15 cellular contexts compared by ENCODE assay signal in genomic region chr5:57194653-57195052, GRCh38. TPM values are rescaled to one million over a fixed set of nuclear protein-coding genes. Genes with fewer than 3 reads are reported as not detected.
A peak's percentile ranks its signal among the peaks of the same experiment; 100 is the strongest.
DNase-seq lines count a peak whose midpoint lies in the region; ATAC-seq lines count a peak whose summit lies in the region.
"Had no signal": no experiment of that assay in that cellular context is flagged by ENCODE, and none has a peak within 500 bp of the region (broad histone marks: within the 10 kb centered on the region; RNA-seq: fewer than 3 reads in every experiment).

No MANE protein-coding gene starts in this region.

- H3K14ac ChIP-seq in neuronal stem cell (ENCODE audit: low read length): no peak overlapping the region

- H3K4me3 ChIP-seq in naive thymus-derived CD4-positive, alpha-beta T cell (ENCODE audit: low read length): no peak overlapping the region
- no peak overlapping the region for H3K4me3 ChIP-seq in neuronal stem cell (ENCODE audit: low read length in 2 of 2)
- H3K4me3 ChIP-seq: BLaER1 treated with 17β-estradiol and CSF1 and Interleukin-3, amounts not matched to agents 10 nM and 100 nM; GM23338 had no signal

- H3K4me1 ChIP-seq in naive thymus-derived CD4-positive, alpha-beta T cell (ENCODE audit: control insufficient read depth in 2 of 2, insufficient read depth in 2 of 2, low read length in 2 of 2): peaks cover 20 to 38% of the 10 kb centered on the region in 2 donors
- no peaks in the 10 kb centered on the region for H3K4me1 ChIP-seq in neuronal stem cell (ENCODE audit: control insufficient read depth in 2 of 2, insufficient read depth in 1 of 2, low read depth in 1 of 2, low read length in 2 of 2)

- no peak overlapping the region for H2BK15ac ChIP-seq in neuronal stem cell (ENCODE audit: low read length)

- H3K4me2 ChIP-seq in neuronal stem cell (ENCODE audit: insufficient read depth, low read length, poor library complexity, severe bottlenecking): no peak overlapping the region
- H3K4me2 ChIP-seq: BLaER1 treated with 17β-estradiol and CSF1 and Interleukin-3, amounts not matched to agents 10 nM and 100 nM; GM23338 had no signal

- H3K27ac Mint-ChIP-seq in activated naive CD8-positive, alpha-beta T cell: peak overlapping the region; percentile 69
- H3K27ac Mint-ChIP-seq in activated naive CD8-positive, alpha-beta T cell treated with anti-CD3 and anti-CD28 coated beads, Interleukin-2, amount 50 U/mL, for 24 hours: no peak overlapping the region
- H3K27ac Mint-ChIP-seq in activated T-helper 17 cell treated with anti-CD3 and anti-CD28 coated beads, Interleukin-2, amount 50 U/mL, for 72 hours: peak overlapping the region; percentile 47
- H3K27ac Mint-ChIP-seq in naive thymus-derived CD4-positive, alpha-beta T cell: peak overlapping the region in 5 of 9 donors; percentile 30 to 56 (median 43)
- H3K27ac Mint-ChIP-seq: GM23338 had no signal

- WGBS in neuronal stem cell (ENCODE audit: extremely low coverage in 2 of 2, insufficient read length in 2 of 2, insufficient replicate concordance in 1 of 2), 2 donors: no CpG with 5 or more reads among the region's 2 CpGs

- no peak overlapping the region for H2BK12ac ChIP-seq in neuronal stem cell (ENCODE audit: low read length)

- no peak overlapping the region for H2AK5ac ChIP-seq in neuronal stem cell (ENCODE audit: low read depth, low read length)

- H3K4me1 Mint-ChIP-seq in activated naive CD8-positive, alpha-beta T cell (ENCODE audit: low read depth): peaks cover 77% of the 10 kb centered on the region
- H3K4me1 Mint-ChIP-seq in activated naive CD8-positive, alpha-beta T cell treated with anti-CD3 and anti-CD28 coated beads, Interleukin-2, amount 50 U/mL, for 24 hours: peaks cover 71% of the 10 kb centered on the region
- H3K4me1 Mint-ChIP-seq in activated T-helper 17 cell treated with anti-CD3 and anti-CD28 coated beads, Interleukin-2, amount 50 U/mL, for 72 hours: peaks cover 56% of the 10 kb centered on the region
- peaks cover 47 to 92% (median 83%) of the 10 kb centered on the region in 7 donors for H3K4me1 Mint-ChIP-seq in naive thymus-derived CD4-positive, alpha-beta T cell

- no peak overlapping the region for H3K18ac ChIP-seq in neuronal stem cell (ENCODE audit: low read length)

- no peak overlapping the region for H3K27ac ChIP-seq in naive thymus-derived CD4-positive, alpha-beta T cell (ENCODE audit: low read depth, low read length)
- H3K27ac ChIP-seq in neuronal stem cell (replicated peaks; ENCODE audit: low read length): no peak overlapping the region
- H3K27ac ChIP-seq: BLaER1 treated with 17β-estradiol and CSF1 and Interleukin-3, amounts not matched to agents 10 nM and 100 nM had no signal

- intact Hi-C loops in naive thymus-derived CD4-positive, alpha-beta T cell (cut with micrococcal nuclease): no loop called here

- H3K9ac ChIP-seq in neuronal stem cell (ENCODE audit: low read depth, low read length, poor library complexity): no peak overlapping the region
- H3K9ac ChIP-seq: BLaER1 treated with 17β-estradiol and CSF1 and Interleukin-3, amounts not matched to agents 10 nM and 100 nM had no signal

- H3K23ac ChIP-seq in neuronal stem cell (ENCODE audit: low read depth, low read length, poor library complexity): no peak overlapping the region

- H3K36me3 ChIP-seq in naive thymus-derived CD4-positive, alpha-beta T cell (ENCODE audit: control insufficient read depth in 2 of 3, insufficient read depth in 3 of 3, low read length in 3 of 3): peaks cover 0 to 20% (median 7%) of the 10 kb centered on the region in 3 experiments
- H3K36me3 ChIP-seq in neuronal stem cell (replicated peaks in 1 of 2; ENCODE audit: control insufficient read depth in 2 of 2, insufficient read depth in 2 of 2, low read length in 2 of 2): peaks cover 0 to 73% of the 10 kb centered on the region in 2 donors

- H2BK5ac ChIP-seq in neuronal stem cell (ENCODE audit: low read length): no peak overlapping the region

- H3K36me3 Mint-ChIP-seq in activated naive CD8-positive, alpha-beta T cell: peaks cover 12% of the 10 kb centered on the region
- peaks cover 30% of the 10 kb centered on the region for H3K36me3 Mint-ChIP-seq in activated naive CD8-positive, alpha-beta T cell treated with anti-CD3 and anti-CD28 coated beads, Interleukin-2, amount 50 U/mL, for 24 hours (ENCODE audit: low read depth)
- H3K36me3 Mint-ChIP-seq in activated T-helper 17 cell treated with anti-CD3 and anti-CD28 coated beads, Interleukin-2, amount 50 U/mL, for 72 hours (ENCODE audit: low read depth): peaks cover 92% of the 10 kb centered on the region
- peaks cover 3 to 30% (median 18%) of the 10 kb centered on the region in 5 donors for H3K36me3 Mint-ChIP-seq in naive thymus-derived CD4-positive, alpha-beta T cell

- no peaks in the 10 kb centered on the region for H3K9me3 Mint-ChIP-seq in activated naive CD8-positive, alpha-beta T cell (ENCODE audit: low read depth)
- no peaks in the 10 kb centered on the region for H3K9me3 Mint-ChIP-seq in activated naive CD8-positive, alpha-beta T cell treated with anti-CD3 and anti-CD28 coated beads, Interleukin-2, amount 50 U/mL, for 24 hours
- H3K9me3 Mint-ChIP-seq in activated T-helper 17 cell treated with anti-CD3 and anti-CD28 coated beads, Interleukin-2, amount 50 U/mL, for 72 hours: no peaks in the 10 kb centered on the region
- no peaks in the 10 kb centered on the region for H3K9me3 Mint-ChIP-seq in naive thymus-derived CD4-positive, alpha-beta T cell
- H3K9me3 Mint-ChIP-seq: GM23338 had no signal

- no peaks in the 10 kb centered on the region for H3K27me3 Mint-ChIP-seq in activated naive CD8-positive, alpha-beta T cell
- no peaks in the 10 kb centered on the region for H3K27me3 Mint-ChIP-seq in activated naive CD8-positive, alpha-beta T cell treated with anti-CD3 and anti-CD28 coated beads, Interleukin-2, amount 50 U/mL, for 24 hours
- H3K27me3 Mint-ChIP-seq in activated T-helper 17 cell treated with anti-CD3 and anti-CD28 coated beads, Interleukin-2, amount 50 U/mL, for 72 hours: no peaks in the 10 kb centered on the region
- no peaks in the 10 kb centered on the region for H3K27me3 Mint-ChIP-seq in naive thymus-derived CD4-positive, alpha-beta T cell
- H3K27me3 Mint-ChIP-seq: CD4-positive, CD25-positive, alpha-beta regulatory T cell had no signal

- no peak overlapping the region for H2BK120ac ChIP-seq in neuronal stem cell (ENCODE audit: low read depth, low read length)

- no peaks in the 10 kb centered on the region for H3K9me3 ChIP-seq in naive thymus-derived CD4-positive, alpha-beta T cell (ENCODE audit: control insufficient read depth in 2 of 3, low read length in 3 of 3)
- H3K9me3 ChIP-seq in neuronal stem cell (replicated peaks in 1 of 2; ENCODE audit: control insufficient read depth in 2 of 2, insufficient read depth in 1 of 2, low read depth in 1 of 2, low read length in 2 of 2): peaks cover 0 to 13% of the 10 kb centered on the region in 2 donors

- no peak overlapping the region for H3K4ac ChIP-seq in neuronal stem cell (ENCODE audit: low read length)

- H4K91ac ChIP-seq in neuronal stem cell (ENCODE audit: low read depth, low read length, poor library complexity): no peak overlapping the region

- ATAC-seq in activated naive CD8-positive, alpha-beta T cell treated with anti-CD3 and anti-CD28 coated beads, Interleukin-2, amount 50 U/mL, for 24 hours: no peak
- ATAC-seq in activated T-helper 17 cell treated with anti-CD3 and anti-CD28 coated beads, Interleukin-2, amount 50 U/mL, for 72 hours (replicated peaks): no peak
- ATAC-seq in naive thymus-derived CD4-positive, alpha-beta T cell: no peak
- ATAC-seq: GM23338, HepG2 had no signal

- no peak for DNase-seq in activated naive CD8-positive, alpha-beta T cell treated with anti-CD3 and anti-CD28 coated beads, Interleukin-2, amount 50 U/mL, for 24 hours
- no peak for DNase-seq in naive thymus-derived CD4-positive, alpha-beta T cell
- no peak for DNase-seq in activated T-cell treated with anti-CD3 and anti-CD28 coated beads for 4 hours
- no peak for DNase-seq in neuronal stem cell (ENCODE audit: low spot score)
- DNase-seq in medulla oblongata (ENCODE audit: extremely low spot score): no peak
- DNase-seq: ACHN; CD4-positive, CD25-positive, alpha-beta regulatory T cell; DND-41; GDM1; H7 had no signal

- H2AFZ ChIP-seq in neuronal stem cell (ENCODE audit: low read length): no peak overlapping the region
- H2AFZ ChIP-seq: GM23338 had no signal

- no peaks in the 10 kb centered on the region for H3K27me3 ChIP-seq in naive thymus-derived CD4-positive, alpha-beta T cell (ENCODE audit: control insufficient read depth in 2 of 2, insufficient read depth in 2 of 2, low read length in 2 of 2)
- no peaks in the 10 kb centered on the region for H3K27me3 ChIP-seq in neuronal stem cell (ENCODE audit: control insufficient read depth in 3 of 3, insufficient read depth in 3 of 3, low read depth in 1 of 3, low read length in 3 of 3)
- H3K27me3 ChIP-seq: BLaER1 treated with 17β-estradiol and CSF1 and Interleukin-3, amounts not matched to agents 10 nM and 100 nM had no signal

- no peak overlapping the region for H3K4me3 Mint-ChIP-seq in activated naive CD8-positive, alpha-beta T cell
- H3K4me3 Mint-ChIP-seq in activated naive CD8-positive, alpha-beta T cell treated with anti-CD3 and anti-CD28 coated beads, Interleukin-2, amount 50 U/mL, for 24 hours: no peak overlapping the region
- no peak overlapping the region for H3K4me3 Mint-ChIP-seq in activated T-helper 17 cell treated with anti-CD3 and anti-CD28 coated beads, Interleukin-2, amount 50 U/mL, for 72 hours
- peak overlapping the region in 4 of 10 donors; percentile 2 to 25 (median 6) for H3K4me3 Mint-ChIP-seq in naive thymus-derived CD4-positive, alpha-beta T cell
- H3K4me3 Mint-ChIP-seq: GM23338 had no signal

- no peak overlapping the region for H4K8ac ChIP-seq in neuronal stem cell (ENCODE audit: low read depth, low read length)

- POLR2A ChIA-PET in naive thymus-derived CD4-positive, alpha-beta T cell (lab: Charles Lee): interaction anchor here (0.6 kb wide), 1 partner anchor 9 kb away, joined by 3 read pairs; no protein-coding TSS in a partner anchor

- CTCF ChIA-PET in naive thymus-derived CD4-positive, alpha-beta T cell (lab: Charles Lee): no interaction called here

- H3K79me1 ChIP-seq in neuronal stem cell (ENCODE audit: low read depth, low read length): peaks cover 3% of the 10 kb centered on the region

RNA-seq across cellular contexts. Expression of gene GPBP1, which starts 20.8 kb away (rescaled TPM):
- 100 to 1,000 TPM in 1 of 2 donors, 10 to 100 TPM in 1; 83.6 to 123 TPM for total RNA-seq in activated T-helper 17 cell treated with anti-CD3 and anti-CD28 coated beads, Interleukin-2, amount 50 U/mL, for 72 hours
- 100 to 1,000 TPM in 4 of 5 experiments, 10 to 100 TPM in 1; 99.2 to 149 (median 116) TPM for total RNA-seq in naive thymus-derived CD4-positive, alpha-beta T cell
- polyA plus RNA-seq in naive thymus-derived CD4-positive, alpha-beta T cell: 100 to 1,000 TPM in 1 of 2 donors, 10 to 100 TPM in 1; 97.1 to 112 TPM
- 127 TPM for polyA plus RNA-seq in neuronal stem cell (2013, experiment 1 of 2)
- polyA plus RNA-seq in neuronal stem cell (2013, experiment 2 of 2): 124 TPM
